Comparison of ENCODE assay signal across 8 cellular contexts in the genomic region with DNA sequence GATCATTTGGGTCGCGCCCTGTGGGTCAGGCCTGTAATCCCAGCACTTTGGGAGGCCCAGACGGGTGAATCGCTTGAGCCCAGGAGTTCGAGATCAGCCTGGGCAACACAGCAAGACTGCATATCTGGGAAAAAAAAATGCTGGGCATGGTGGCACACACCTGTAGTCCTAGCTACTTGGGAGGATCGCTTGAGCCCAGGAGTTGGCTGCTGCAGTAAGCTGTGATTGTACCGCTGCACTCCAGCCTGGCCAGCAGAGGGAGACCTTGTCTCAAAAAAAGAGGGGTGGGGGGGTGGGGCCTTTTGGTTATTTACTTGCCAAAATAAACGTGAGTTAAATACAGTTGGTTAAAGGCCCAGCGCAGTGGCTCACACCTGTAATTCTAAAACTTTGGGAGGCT. TPM values are rescaled to one million over a fixed set of nuclear protein-coding genes. Genes with fewer than 3 reads are reported as not detected.
DNase-seq lines count a peak whose midpoint lies in the region; ATAC-seq and TF ChIP-seq lines count a peak whose summit lies in the region.

No MANE protein-coding gene starts in this region.

- H3K4me1 Mint-ChIP-seq in activated CD4-positive, alpha-beta T cell treated with anti-CD3 and anti-CD28 coated beads for 36 hours = no peaks in the 10 kb centered on the region
- no peaks in the 10 kb centered on the region for H3K4me1 Mint-ChIP-seq in central memory CD8-positive, alpha-beta T cell

- no peak overlapping the region for H3K27ac ChIP-seq in PC-3 (ENCODE audit: low read length)
- H3K27ac ChIP-seq in thyroid gland = no peak overlapping the region
- H3K27ac ChIP-seq in mammary epithelial cell (ENCODE audit: insufficient read depth, low read depth, low read length) = no peak overlapping the region

- no peak overlapping the region for H3K4me3 Mint-ChIP-seq in activated CD4-positive, alpha-beta T cell treated with anti-CD3 and anti-CD28 coated beads for 36 hours
- no peak overlapping the region for H3K4me3 Mint-ChIP-seq in central memory CD8-positive, alpha-beta T cell

- WGBS in thyroid gland, 2 donors = 44 to 52% methylated on average over 9 of the region's 9 CpGs
- WGBS in mammary epithelial cell (ENCODE audit: low coverage, missing lambda C conversion rate) = 52% methylated on average over 6 of the region's 9 CpGs

- BruUV-seq in PC-3 (replicated peaks; lab: Mats Ljungman, UMichigan) = no TSS peak
- BruUV-seq in mammary epithelial cell (replicated peaks; lab: Mats Ljungman, UMichigan) = no TSS peak

- no peaks in the 10 kb centered on the region for H3K27me3 Mint-ChIP-seq in activated CD4-positive, alpha-beta T cell treated with anti-CD3 and anti-CD28 coated beads for 36 hours
- H3K27me3 Mint-ChIP-seq in central memory CD8-positive, alpha-beta T cell = no peaks in the 10 kb centered on the region

- in situ Hi-C loops in mammary epithelial cell (cut with MboI; ENCODE audit: low sequenced_read_pairs in 2 of 2) = no loop called here

- peaks cover 22% of the 10 kb centered on the region for H3K36me3 Mint-ChIP-seq in activated CD4-positive, alpha-beta T cell treated with anti-CD3 and anti-CD28 coated beads for 36 hours (ENCODE audit: low read depth)
- peaks cover 4% of the 10 kb centered on the region for H3K36me3 Mint-ChIP-seq in central memory CD8-positive, alpha-beta T cell (ENCODE audit: insufficient read depth)

- H3K27ac Mint-ChIP-seq in activated CD4-positive, alpha-beta T cell treated with anti-CD3 and anti-CD28 coated beads for 36 hours = no peak overlapping the region
- H3K27ac Mint-ChIP-seq in central memory CD8-positive, alpha-beta T cell (ENCODE audit: low read depth) = no peak overlapping the region

- POLR2A ChIA-PET in activated CD4-positive, alpha-beta T cell treated with anti-CD3 and anti-CD28 coated beads for 36 hours (lab: Charles Lee) = interaction anchor here (0.6 kb wide), 1 partner anchor 137 kb away, joined by 3 read pairs; no protein-coding TSS in a partner anchor
- POLR2A ChIA-PET in PC-3 (lab: Charles Lee; ENCODE audit: unreplicated experiment) = interaction anchor here (0.5 kb wide), 1 partner anchor 153 kb away, joined by 3 read pairs; no protein-coding TSS in a partner anchor

- no peak overlapping the region for H2AFZ ChIP-seq in PC-3 (ENCODE audit: low read length)
- no peak overlapping the region for H2AFZ ChIP-seq in mammary epithelial cell (ENCODE audit: low read depth, low read length)

- no peak for TF ChIP-seq POLR2A in thyroid gland (IDR thresholded peaks at IDR 0.05)

- H3K36me3 ChIP-seq in PC-3 (ENCODE audit: low read depth, low read length) (peaks cover 10% of the 10 kb centered on the region), thyroid gland (peaks cover under 1% of the 10 kb centered on the region in 2 donors), mammary epithelial cell (ENCODE audit: insufficient read depth, low read length) (no peaks in the 10 kb centered on the region)

- H3F3A ChIP-seq in PC-3 (ENCODE audit: low read length, unreplicated experiment) = no peaks in the 10 kb centered on the region

- H3K4me2 ChIP-seq in PC-3 (ENCODE audit: low read length) (no peak overlapping the region), mammary epithelial cell (ENCODE audit: insufficient read depth, low read depth, low read length) (no peak overlapping the region)

- H3K4me3 ChIP-seq in PC-3 (ENCODE audit: low read length) = no peak overlapping the region
- H3K4me3 ChIP-seq in thyroid gland (replicated peaks in 1 of 3) = no peak overlapping the region
- no peak overlapping the region for H3K4me3 ChIP-seq in mammary epithelial cell (replicated peaks in 1 of 3; ENCODE audit: insufficient read depth in 1 of 3, low read depth in 2 of 3, low read length in 3 of 3)

- H3K27me3 ChIP-seq in PC-3 (ENCODE audit: low read length) (no peaks in the 10 kb centered on the region), thyroid gland (no peaks in the 10 kb centered on the region), mammary epithelial cell (ENCODE audit: insufficient read depth, low read length) (no peaks in the 10 kb centered on the region)

- peak; percentile 70 for DNase-seq in activated CD4-positive, alpha-beta T cell treated with anti-CD3 and anti-CD28 coated beads for 36 hours
- DNase-seq in activated CD4-positive, alpha-beta T cell treated with anti-CD3 and anti-CD28 coated beads for 1 hour = no peak
- DNase-seq in PC-3 (peak; percentile 40), thyroid gland (no peak), mammary epithelial cell (no peak)
- no peak for DNase-seq in central memory CD8-positive, alpha-beta T cell (ENCODE audit: low spot score in 2 of 2)
- peak in 2 of 3 donors; percentile 22 to 38 for DNase-seq in stimulated activated CD4-positive, alpha-beta T cell treated with anti-CD3 and anti-CD28 coated beads, TNF-alpha, amount 100 ng/mL, for 48 hours (ENCODE audit: low read depth in 3 of 3)

- no peaks in the 10 kb centered on the region for H4K20me1 ChIP-seq in PC-3 (ENCODE audit: low read length)
- no peaks in the 10 kb centered on the region for H4K20me1 ChIP-seq in mammary epithelial cell (ENCODE audit: insufficient read depth, low read length)

- CTCF ChIA-PET in activated CD4-positive, alpha-beta T cell treated with anti-CD3 and anti-CD28 coated beads for 36 hours (lab: Charles Lee) = interaction anchor here (0.6 to 0.8 kb wide), 4 partner anchors 86 to 146 kb away, joined by 3 to 4 read pairs (median 3); a partner anchor contains a TSS
- CTCF ChIA-PET in PC-3 (lab: Charles Lee) (no interaction called here), mammary epithelial cell (lab: Charles Lee; ENCODE audit: low non-redundant PET) (no interaction called here)

- H3K9me2 ChIP-seq in PC-3 (replicated peaks; ENCODE audit: low read length) = no peaks in the 10 kb centered on the region

- H3K4me1 ChIP-seq in PC-3 (ENCODE audit: insufficient read depth, low read length) = no peaks in the 10 kb centered on the region
- H3K4me1 ChIP-seq in thyroid gland = no peaks in the 10 kb centered on the region
- H3K4me1 ChIP-seq in mammary epithelial cell (ENCODE audit: insufficient read depth, low read length) = no peaks in the 10 kb centered on the region

- H3K79me2 ChIP-seq in PC-3 (ENCODE audit: low read length) (no peaks in the 10 kb centered on the region), mammary epithelial cell (ENCODE audit: insufficient read depth, low read length) (no peaks in the 10 kb centered on the region)

- TF ChIP-seq CTCF in PC-3 (conservative IDR thresholded peaks at IDR 0.05; ENCODE audit: low read depth, low read length) (peak; percentile 53), thyroid gland (IDR thresholded peaks at IDR 0.05) (peak in 1 of 6 experiments; percentile 15), mammary epithelial cell (conservative IDR thresholded peaks at IDR 0.05 in 1 of 2, IDR thresholded peaks at IDR 0.05 in 1 of 2; ENCODE audit: extremely low read depth in 1 of 2, insufficient read depth in 1 of 2, low read depth in 1 of 2, low read length in 2 of 2) (no peak)

- peaks cover 31% of the 10 kb centered on the region for H3K9me3 ChIP-seq in PC-3 (ENCODE audit: low read length)
- H3K9me3 ChIP-seq in thyroid gland = no peaks in the 10 kb centered on the region
- peaks cover 45% of the 10 kb centered on the region for H3K9me3 ChIP-seq in mammary epithelial cell (replicated peaks; ENCODE audit: insufficient read depth, low read length)

- H3K9ac ChIP-seq in PC-3 (ENCODE audit: low read length) = no peak overlapping the region
- H3K9ac ChIP-seq in mammary epithelial cell (ENCODE audit: insufficient read depth, low read length) = no peak overlapping the region

- peak; percentile 88 for ATAC-seq in activated CD4-positive, alpha-beta T cell treated with anti-CD3 and anti-CD28 coated beads for 36 hours
- ATAC-seq in PC-3 = peak; percentile 54; the same call in 1 of the 2 replicates
- peak; percentile 32 for ATAC-seq in central memory CD8-positive, alpha-beta T cell (replicated peaks; ENCODE audit: extremely low read depth, poor library complexity, severe bottlenecking)
- ATAC-seq in HG03439 (IDR thresholded peaks at IDR 0.05; ENCODE audit: unreplicated experiment) = no peak

- H3K9me3 Mint-ChIP-seq in activated CD4-positive, alpha-beta T cell treated with anti-CD3 and anti-CD28 coated beads for 36 hours (ENCODE audit: low read depth) = peaks cover 41% of the 10 kb centered on the region
- H3K9me3 Mint-ChIP-seq in central memory CD8-positive, alpha-beta T cell = no peaks in the 10 kb centered on the region

- dilution Hi-C loops in mammary epithelial cell (cut with HindIII; ENCODE audit: low sequenced_read_pairs) = no loop called here

- intact Hi-C loops in activated CD4-positive, alpha-beta T cell treated with anti-CD3 and anti-CD28 coated beads for 36 hours (cut with DNase I, micrococcal nuclease) = loop anchor here in 1 of 2 experiments (1.0 to 2.0 kb wide), 3 partner anchors 162 to 300 kb away; a partner anchor contains a TSS
- intact Hi-C loops in PC-3 (cut with micrococcal nuclease) = no loop called here
- intact Hi-C loops in thyroid gland (cut with DNase I) = no loop called here
- intact Hi-C loops in mammary epithelial cell (cut with micrococcal nuclease) = no loop called here

RNA-seq across cellular contexts. Expression of a gene that starts 9.8 kb away (rescaled TPM):
- total RNA-seq in activated CD4-positive, alpha-beta T cell treated with anti-CD3 and anti-CD28 coated beads for 36 hours = 10 to 100 TPM; 32.2 to 38.5 TPM
- total RNA-seq in PC-3 (2014; rRNA removed) = 73.7 and 115 TPM in 2 replicates
- total RNA-seq in thyroid gland = 100 to 1,000 TPM in 1 of 4 donors, 10 to 100 TPM in 3; 64.7 to 103 (median 76.5) TPM
- 10 to 100 TPM; 32.3 to 48.3 TPM for total RNA-seq in mammary epithelial cell
- polyA plus RNA-seq in mammary epithelial cell = 38.7 TPM
- polyA minus RNA-seq in mammary epithelial cell = 70.3 TPM

RNA-seq across cellular contexts. Expression of a gene that starts 36.0 kb away (rescaled TPM):
- total RNA-seq in activated CD4-positive, alpha-beta T cell treated with anti-CD3 and anti-CD28 coated beads for 36 hours = 10 to 100 TPM; 20.2 to 20.5 TPM
- 15.4 and 16.1 TPM in 2 replicates for total RNA-seq in PC-3 (2014; rRNA removed)
- total RNA-seq in thyroid gland = 10 to 100 TPM; 43.0 to 75.3 (median 49.9) TPM
- total RNA-seq in mammary epithelial cell = 10 to 100 TPM; 15.7 to 33.8 TPM
- 19.8 TPM for polyA plus RNA-seq in mammary epithelial cell
- 41.8 TPM for polyA minus RNA-seq in mammary epithelial cell

RNA-seq across cellular contexts. Expression of a gene that starts 59.9 kb away (rescaled TPM):
- total RNA-seq in activated CD4-positive, alpha-beta T cell treated with anti-CD3 and anti-CD28 coated beads for 36 hours = 1 to 10 TPM; 4.4 to 4.5 TPM
- total RNA-seq in PC-3 (2014; rRNA removed) = 7.3 and 7.9 TPM in 2 replicates
- total RNA-seq in thyroid gland = 10 to 100 TPM in 3 of 4 donors, 1 to 10 TPM in 1; 9.7 to 14.7 (median 10.3) TPM
- 10 to 100 TPM in 1 of 2 donors, 1 to 10 TPM in 1; 6.0 to 10.2 TPM for total RNA-seq in mammary epithelial cell
- polyA plus RNA-seq in mammary epithelial cell = 2.4 TPM
- polyA minus RNA-seq in mammary epithelial cell = 14.1 TPM

Comparison
In these comparisons a context has a peak if more than half of its experiments do, and no peak if none do; other contexts are left out.
1. DNase-seq: peak in activated CD4-positive, alpha-beta T cell treated with anti-CD3 and anti-CD28 coated beads for 36 hours (single experiment), PC-3 (single experiment) and stimulated activated CD4-positive, alpha-beta T cell treated with anti-CD3 and anti-CD28 coated beads, TNF-alpha, amount 100 ng/mL, for 48 hours (2 of 3); none in activated CD4-positive, alpha-beta T cell treated with anti-CD3 and anti-CD28 coated beads for 1 hour (single experiment), central memory CD8-positive, alpha-beta T cell (0 of 2), thyroid gland (0 of 2) and mammary epithelial cell (single experiment).